ENCODE assay signal across 15 cellular contexts in the genomic region with DNA sequence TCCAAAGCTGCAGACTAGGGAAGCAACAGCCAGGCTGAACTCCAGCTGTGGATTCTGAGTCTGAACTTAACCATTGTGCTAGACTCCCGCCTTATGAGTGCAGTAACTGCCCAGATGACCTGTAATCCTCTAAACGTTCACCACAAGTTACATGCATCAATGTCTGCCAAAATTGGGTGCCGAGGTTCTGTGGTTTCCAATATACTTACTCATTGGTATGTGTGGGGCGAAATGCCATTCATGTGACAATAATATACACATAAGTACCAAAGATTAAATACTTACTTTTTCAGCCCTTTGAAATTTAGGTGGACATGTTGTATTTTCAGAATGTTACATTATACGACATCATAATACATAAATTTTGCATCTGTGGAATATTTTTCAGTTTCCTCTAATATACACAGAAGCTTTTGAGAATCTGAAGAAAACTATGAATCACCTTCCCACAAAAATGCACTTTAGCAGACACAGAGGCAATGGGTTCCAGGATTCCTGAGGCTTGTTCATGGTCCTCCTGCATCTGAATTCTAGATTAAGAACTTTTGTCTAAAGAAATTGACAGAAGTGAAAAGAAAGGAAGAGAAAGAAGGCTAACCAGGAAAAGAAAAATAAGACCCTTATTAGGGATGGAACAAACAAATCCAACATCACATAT. TPM values are rescaled to one million over a fixed set of nuclear protein-coding genes. Genes with fewer than 3 reads are reported as not detected.
DNase-seq lines count a peak whose midpoint lies in the region; ATAC-seq and TF ChIP-seq lines count a peak whose summit lies in the region.
"Had no signal": no experiment of that assay in that cellular context is flagged by ENCODE, and none has a peak within 500 bp of the region (broad histone marks: within the 10 kb centered on the region; RNA-seq: fewer than 3 reads in every experiment).

No MANE protein-coding gene starts in this region.

- CTCF ChIA-PET in PC-9 (lab: Charles Lee), result no interaction called here

- H3K4me2 ChIP-seq in PC-9, result peak overlapping the region; percentile 29

- no peak for ATAC-seq in stimulated activated naive CD8-positive, alpha-beta T cell treated with anti-CD3 and anti-CD28 coated beads, Interleukin-15, amount 100 ng/mL, for 72 hours
- ATAC-seq in Right ventricle myocardium inferior, result no peak
- ATAC-seq: gastrocnemius medialis, K562, lower lobe of right lung had no signal

- no TSS peak for BruUV-seq in PC-9 (replicated peaks; lab: Mats Ljungman, UMichigan)

- in situ Hi-C loops in Caki2 (cut with HindIII; ENCODE audit: low pct_unique_long_range_greater_than_20kb, low sequenced_read_pairs), result no loop called here

- no peaks in the 10 kb centered on the region; the same call in 1 of the 2 replicates for H3K9me2 ChIP-seq in PC-9 (ENCODE audit: insufficient read depth)

- peak overlapping the region; percentile 16 for H3K4me3 Mint-ChIP-seq in chondrocyte (ENCODE audit: unreplicated experiment)
- no peak overlapping the region for H3K4me3 Mint-ChIP-seq in stimulated activated naive CD8-positive, alpha-beta T cell treated with anti-CD3 and anti-CD28 coated beads, Interleukin-15, amount 100 ng/mL, for 72 hours

- H3K4me1 ChIP-seq in PC-9 (replicated peaks; ENCODE audit: insufficient read depth) (peaks cover 19% of the 10 kb centered on the region), BE2C (no peaks in the 10 kb centered on the region)
- H3K4me1 ChIP-seq: gastrocnemius medialis, lower lobe of right lung had no signal

- intact Hi-C loops in PC-9 (cut with micrococcal nuclease; ENCODE audit: unreplicated experiment) (no loop called here), Right ventricle myocardium inferior (cut with DNase I) (no loop called here)

- H3F3A ChIP-seq in PC-9 (ENCODE audit: insufficient read depth, low read depth), result peaks cover 16% of the 10 kb centered on the region; the same call in 1 of the 2 replicates

- H3K4me3 ChIP-seq in PC-9, result no peak overlapping the region
- H3K4me3 ChIP-seq in BE2C (ENCODE audit: low read depth, low read length), result no peak overlapping the region
- H3K4me3 ChIP-seq: gastrocnemius medialis, K562, lower lobe of right lung had no signal

- no peaks in the 10 kb centered on the region for H3K9me3 ChIP-seq in PC-9 (ENCODE audit: insufficient read depth, low read depth)
- no peaks in the 10 kb centered on the region for H3K9me3 ChIP-seq in BE2C
- H3K9me3 ChIP-seq: gastrocnemius medialis, lower lobe of right lung had no signal

- TF ChIP-seq CTCF in PC-9 (conservative IDR thresholded peaks at IDR 0.05), result no peak
- TF ChIP-seq CTCF in chondrocyte (IDR thresholded peaks at IDR 0.05), result no peak
- TF ChIP-seq CTCF in BE2C (IDR thresholded peaks at IDR 0.05; ENCODE audit: low read depth, low read length), result no peak

- H3K27me3 ChIP-seq in PC-9 (ENCODE audit: insufficient read depth, low read depth) (no peaks in the 10 kb centered on the region), BE2C (no peaks in the 10 kb centered on the region)
- H3K27me3 ChIP-seq: gastrocnemius medialis had no signal

- peak overlapping the region; percentile 11; the same call in 1 of the 2 replicates for H3K27ac ChIP-seq in PC-9
- H3K27ac ChIP-seq: gastrocnemius medialis, lower lobe of right lung had no signal

- H3K79me2 ChIP-seq in PC-9 (ENCODE audit: low read depth), result no peaks in the 10 kb centered on the region

- no peak overlapping the region for H2AFZ ChIP-seq in PC-9

- POLR2A ChIA-PET in PC-9 (lab: Charles Lee; ENCODE audit: unreplicated experiment), result no interaction called here

- H3K27me3 Mint-ChIP-seq in chondrocyte (ENCODE audit: low read depth), result no peaks in the 10 kb centered on the region
- H3K27me3 Mint-ChIP-seq in stimulated activated naive CD8-positive, alpha-beta T cell treated with anti-CD3 and anti-CD28 coated beads, Interleukin-15, amount 100 ng/mL, for 72 hours, result no peaks in the 10 kb centered on the region

- no peaks in the 10 kb centered on the region for H3K9me3 Mint-ChIP-seq in chondrocyte (ENCODE audit: low read depth)
- H3K9me3 Mint-ChIP-seq in stimulated activated naive CD8-positive, alpha-beta T cell treated with anti-CD3 and anti-CD28 coated beads, Interleukin-15, amount 100 ng/mL, for 72 hours, result no peaks in the 10 kb centered on the region

- H3K27ac Mint-ChIP-seq in chondrocyte (ENCODE audit: unreplicated experiment), result peak overlapping the region; percentile 90
- no peak overlapping the region for H3K27ac Mint-ChIP-seq in stimulated activated naive CD8-positive, alpha-beta T cell treated with anti-CD3 and anti-CD28 coated beads, Interleukin-15, amount 100 ng/mL, for 72 hours

- no peaks in the 10 kb centered on the region for H3K36me3 Mint-ChIP-seq in chondrocyte (ENCODE audit: low read depth)

- peaks cover 37% of the 10 kb centered on the region for H3K4me1 Mint-ChIP-seq in chondrocyte (ENCODE audit: low read depth)
- H3K4me1 Mint-ChIP-seq in stimulated activated naive CD8-positive, alpha-beta T cell treated with anti-CD3 and anti-CD28 coated beads, Interleukin-15, amount 100 ng/mL, for 72 hours, result no peaks in the 10 kb centered on the region

- DNase-seq in Caki2 (ENCODE audit: low read depth) (peak; percentile 69), PC-9 (peak; percentile 28 to 81), chondrocyte (ENCODE audit: low spot score) (no peak), myocyte (ENCODE audit: low read depth) (peak; percentile 52), BE2C (no peak), Right ventricle myocardium inferior (ENCODE audit: missing footprints) (no peak), OCI-M2 (lab: John Stamatoyannopoulos, UW; ENCODE audit: unreplicated experiment) (no peak)
- no peak for DNase-seq in stimulated activated naive CD8-positive, alpha-beta T cell treated with anti-CD3 and anti-CD28 coated beads, Interleukin-15, amount 100 ng/mL, for 72 hours
- DNase-seq: activated CD8-positive, alpha-beta memory T cell treated with anti-CD3 and anti-CD28 coated beads, Interleukin-2, amount 50 U/mL, for 4 hours; aorta; COR-L47; gastrocnemius medialis; lower lobe of right lung had no signal

- H4K20me1 ChIP-seq in PC-9 (ENCODE audit: insufficient read depth), result no peaks in the 10 kb centered on the region

- no peaks in the 10 kb centered on the region for H3K36me3 ChIP-seq in PC-9 (ENCODE audit: low read depth)
- no peaks in the 10 kb centered on the region for H3K36me3 ChIP-seq in BE2C
- H3K36me3 ChIP-seq: gastrocnemius medialis, lower lobe of right lung had no signal

RNA-seq across cellular contexts. Expression of gene GRIP1, which starts 31.7 kb away (rescaled TPM):
- 3.7 and 5.0 TPM in 2 replicates for total RNA-seq in Caki2 (2014; rRNA removed; shearing (Covaris generic); ENCODE audit: low replicate concordance)
- total RNA-seq in PC-9 (2021) (16.0 and 27.1 TPM in 2 replicates), chondrocyte (5.0 to 10.1 TPM (median 7.8 TPM) in 3 replicates), myocyte (0.80 TPM in 1 of 2 replicates, not detected in the other), Right ventricle myocardium inferior (5.4 TPM)
- polyA plus RNA-seq in myocyte (2012), result not detected
- polyA plus RNA-seq in BE2C (2012; ENCODE audit: insufficient read depth, insufficient read length, low read depth), result 0.71 TPM
- total RNA-seq: pulmonary artery endothelial cell had no signal

Comparison
In these comparisons a context has a peak if more than half of its experiments do, and no peak if none do; other contexts are left out.
1. DNase-seq: peak in Caki2 (single experiment), PC-9 (2 of 2) and myocyte (single experiment); none in chondrocyte (single experiment), BE2C (single experiment), stimulated activated naive CD8-positive, alpha-beta T cell treated with anti-CD3 and anti-CD28 coated beads, Interleukin-15, amount 100 ng/mL, for 72 hours (0 of 2), Right ventricle myocardium inferior (single experiment) and OCI-M2 (single experiment).